Comparison of ENCODE assay signal across 12 cellular contexts in genomic region chr16:22216191-22216831, GRCh38. TPM values are rescaled to one million over a fixed set of nuclear protein-coding genes. Genes with fewer than 3 reads are reported as not detected.
DNase-seq lines count a peak whose midpoint lies in the region; ATAC-seq, FAIRE-seq and TF ChIP-seq lines count a peak whose summit lies in the region.
"Had no signal": no experiment of that assay in that cellular context is flagged by ENCODE, and none has a peak within 500 bp of the region (broad histone marks: within the 10 kb centered on the region; RNA-seq: fewer than 3 reads in every experiment).

No MANE protein-coding gene starts in this region.

- no TSS peak for BruUV-seq in OCI-LY7 (replicated peaks; lab: Mats Ljungman, UMichigan)

- ATAC-seq in left ventricle myocardium superior (no peak), HG03095 (IDR thresholded peaks at IDR 0.05; ENCODE audit: unreplicated experiment) (no peak)
- ATAC-seq: CD8-positive, alpha-beta T cell had no signal

- 71 to 78% methylated on average over 8 to 9 of the region's 9 CpGs for WGBS in esophagus squamous epithelium, 2 donors

- H3K9me3 ChIP-seq in right atrium auricular region (no peaks in the 10 kb centered on the region), OCI-LY7 (ENCODE audit: low read length) (peaks cover 3% of the 10 kb centered on the region), tibial artery (no peaks in the 10 kb centered on the region), esophagus squamous epithelium (no peaks in the 10 kb centered on the region)

- H3K79me2 ChIP-seq in OCI-LY7 (ENCODE audit: insufficient read depth, low read depth, low read length), result peaks cover 23% of the 10 kb centered on the region; the same call in 1 of the 2 replicates

- FAIRE-seq in HTR-8/SVneo (lab: Jason Lieb, UNC), result no peak

- H4K20me1 ChIP-seq in OCI-LY7 (ENCODE audit: insufficient read depth, low read length), result no peaks in the 10 kb centered on the region

- H3K36me3 ChIP-seq in right atrium auricular region, result no peaks in the 10 kb centered on the region
- H3K36me3 ChIP-seq in OCI-LY7 (ENCODE audit: insufficient read depth, low read length), result peaks cover 74% of the 10 kb centered on the region
- peaks cover 0 to 11% (median 9%) of the 10 kb centered on the region in 3 donors for H3K36me3 ChIP-seq in tibial artery
- H3K36me3 ChIP-seq in esophagus squamous epithelium, result peaks cover 0 to 71% (median 0%) of the 10 kb centered on the region in 3 donors

- intact Hi-C loops in left ventricle myocardium superior (cut with micrococcal nuclease) (no loop called here), OCI-LY7 (cut with micrococcal nuclease; ENCODE audit: unreplicated experiment) (no loop called here), dorsolateral prefrontal cortex (cut with DNase I) (no loop called here), tibial artery (cut with DNase I; ENCODE audit: low total_unique reads) (no loop called here), esophagus squamous epithelium (cut with DNase I) (no loop called here)

- peak overlapping the region; percentile 48 for H3K4me2 ChIP-seq in OCI-LY7 (ENCODE audit: low read length)

- H2AFZ ChIP-seq in OCI-LY7 (ENCODE audit: low read length), result no peak overlapping the region

- H3K9me2 ChIP-seq in OCI-LY7 (ENCODE audit: insufficient read depth, low read length), result no peaks in the 10 kb centered on the region

- no peak for TF ChIP-seq POLR2A in esophagus squamous epithelium (IDR thresholded peaks at IDR 0.05)

- DNase-seq in right atrium auricular region (ENCODE audit: low spot score) (no peak), left ventricle myocardium superior (no peak), OCI-LY7 (ENCODE audit: low spot score) (peak; percentile 65), dorsolateral prefrontal cortex (peak in 6 of 10 donors; percentile 37 to 66 (median 56)), tibial artery (no peak), esophagus squamous epithelium (lab: John Stamatoyannopoulos, UW) (no peak), HTR-8/SVneo (ENCODE audit: insufficient read length, low spot score) (no peak)

- H3K27ac ChIP-seq in right atrium auricular region, result peak overlapping the region; percentile 40 to 46
- H3K27ac ChIP-seq in OCI-LY7 (ENCODE audit: low read depth, low read length, poor library complexity, severe bottlenecking), result peak overlapping the region; percentile 69
- peak overlapping the region in 33 of 59 donors; percentile 3 to 84 (median 41) for H3K27ac ChIP-seq in dorsolateral prefrontal cortex
- peak overlapping the region; percentile 73 to 80 for H3K27ac ChIP-seq in tibial artery
- no peak overlapping the region for H3K27ac ChIP-seq in esophagus squamous epithelium

- H3K4me1 ChIP-seq in right atrium auricular region (peaks cover 0 to 67% of the 10 kb centered on the region in 2 donors), OCI-LY7 (ENCODE audit: insufficient read depth, low read length, poor library complexity, severe bottlenecking) (peaks cover 39% of the 10 kb centered on the region), tibial artery (peaks cover 0 to 89% (median 62%) of the 10 kb centered on the region in 4 donors), esophagus squamous epithelium (peaks cover 4 to 78% (median 9%) of the 10 kb centered on the region in 3 donors)

- H3K4me3 ChIP-seq in right atrium auricular region (no peak overlapping the region), OCI-LY7 (ENCODE audit: low read depth, low read length, poor library complexity, severe bottlenecking) (peak overlapping the region; percentile 2), dorsolateral prefrontal cortex (no peak overlapping the region), tibial artery (no peak overlapping the region), esophagus squamous epithelium (no peak overlapping the region)

- POLR2A ChIA-PET in OCI-LY7 (lab: Charles Lee), result interaction anchor here (0.6 to 1.4 kb wide), 5 partner anchors 8 to 22 kb away, joined by 3 to 6 read pairs (median 4); no protein-coding TSS in a partner anchor

- no peaks in the 10 kb centered on the region for H3K27me3 ChIP-seq in right atrium auricular region
- no peaks in the 10 kb centered on the region for H3K27me3 ChIP-seq in dorsolateral prefrontal cortex
- no peaks in the 10 kb centered on the region for H3K27me3 ChIP-seq in tibial artery
- H3K27me3 ChIP-seq in esophagus squamous epithelium, result no peaks in the 10 kb centered on the region

- TF ChIP-seq CTCF in right atrium auricular region (IDR thresholded peaks at IDR 0.05) (no peak), OCI-LY7 (conservative IDR thresholded peaks at IDR 0.05; ENCODE audit: low read length) (no peak), dorsolateral prefrontal cortex (IDR thresholded peaks at IDR 0.05 in 54 of 56, conservative IDR thresholded peaks at IDR 0.05 in 2 of 56; ENCODE audit: low read depth in 1 of 56, partially characterized antibody in 56 of 56) (no peak), tibial artery (IDR thresholded peaks at IDR 0.05) (no peak), esophagus squamous epithelium (IDR thresholded peaks at IDR 0.05) (no peak)

- CTCF ChIA-PET in OCI-LY7 (lab: Charles Lee; ENCODE audit: unreplicated experiment), result interaction anchor here (0.5 to 0.6 kb wide), 2 partner anchors 25 to 1060 kb away, joined by 3 read pairs; no protein-coding TSS in a partner anchor

RNA-seq across cellular contexts. Expression of gene EEF2K, which starts 10.2 kb away (rescaled TPM):
- 10 to 100 TPM; 12.9 to 18.9 TPM for total RNA-seq in right atrium auricular region
- 29.9 TPM for total RNA-seq in left ventricle myocardium superior
- 17.6 and 23.8 TPM in 2 replicates for total RNA-seq in OCI-LY7 (2014; rRNA removed; shearing (Covaris generic))
- total RNA-seq in OCI-LY7 (2022), result 40.0 and 42.3 TPM in 2 replicates
- 10 to 100 TPM; 14.7 to 60.6 (median 28.2) TPM for total RNA-seq in dorsolateral prefrontal cortex
- 10 to 100 TPM; 10.6 to 26.9 (median 16.2) TPM for total RNA-seq in esophagus squamous epithelium

RNA-seq across cellular contexts. Expression of gene SDR42E2, which starts 54.0 kb away (rescaled TPM):
- not detected for total RNA-seq in right atrium auricular region
- total RNA-seq in left ventricle myocardium superior, result not detected
- not detected in 2 replicates for total RNA-seq in OCI-LY7 (2014; rRNA removed; shearing (Covaris generic))
- 0.28 and 0.29 TPM in 2 replicates for total RNA-seq in OCI-LY7 (2022)
- 1 to 10 TPM in 30 of 120 experiments, under 1 TPM in 89, not detected in 1; 0.14 to 1.9 (median 0.70) TPM for total RNA-seq in dorsolateral prefrontal cortex
- total RNA-seq in esophagus squamous epithelium, result not detected
- total RNA-seq: HFFc6, HT1080, progenitor cell of endocrine pancreas had no signal

Comparison
In these comparisons a context has a peak if more than half of its experiments do, and no peak if none do; other contexts are left out.
1. DNase-seq: peak in OCI-LY7 (single experiment) and dorsolateral prefrontal cortex (6 of 10); none in right atrium auricular region (single experiment), left ventricle myocardium superior (single experiment), tibial artery (0 of 2), esophagus squamous epithelium (single experiment) and HTR-8/SVneo (single experiment).
2. H3K27ac ChIP-seq: peak in right atrium auricular region (2 of 2), OCI-LY7 (single experiment), dorsolateral prefrontal cortex (33 of 59) and tibial artery (2 of 2); none in esophagus squamous epithelium (0 of 4).